In the genomic region with DNA sequence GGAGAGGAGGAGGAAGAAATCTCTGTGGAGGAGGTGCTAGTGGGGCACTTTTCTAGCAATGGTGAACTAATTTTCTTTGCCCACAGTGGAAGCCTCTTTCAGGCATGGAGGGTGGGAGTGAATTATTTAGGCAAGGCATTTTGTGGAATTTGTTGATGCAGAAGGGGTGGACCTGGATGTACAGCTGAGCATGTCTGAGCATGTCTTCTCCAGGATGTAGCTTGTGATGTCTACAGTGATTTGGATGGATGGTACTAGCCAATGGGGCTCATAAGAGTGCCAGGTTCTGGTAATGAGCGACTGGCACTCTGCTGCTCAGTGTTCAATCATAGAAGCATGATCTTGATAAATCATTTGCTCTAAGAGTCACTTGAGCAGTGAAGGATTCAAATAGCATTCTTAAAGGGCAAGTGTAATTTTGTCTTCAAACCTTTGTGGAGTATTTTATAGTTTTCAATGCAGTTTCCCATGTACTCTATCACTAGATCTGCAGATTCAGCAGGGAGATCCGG, we compare ENCODE assay signal across 16 cellular contexts.
"Had no signal": no experiment of that assay in that cellular context is flagged by ENCODE, and none has a peak within 500 bp of the region (broad histone marks: within the 10 kb centered on the region; RNA-seq: fewer than 3 reads in every experiment).

No MANE protein-coding gene starts in this region.

- DNase-seq: activated B cell treated with CpG ODN at 0.5 μM for 24 hours; activated CD4-positive, alpha-beta T cell treated with anti-CD3 and anti-CD28 coated beads, Interleukin-2, amount 10 ng/mL, durations not matched to agents 24 days and 14 days; activated naive CD4-positive, alpha-beta T cell treated with anti-CD3 and anti-CD28 coated beads, Interleukin-2, amount 10 ng/mL, durations not matched to agents 7 days and 5 days; body of pancreas; dorsolateral prefrontal cortex; esophagus squamous epithelium; foreskin fibroblast; head of caudate nucleus; left ventricle myocardium superior; pancreas; T-helper 17 cell; transverse colon had no signal

- H3K4me1 Mint-ChIP-seq: activated CD4-positive, alpha-beta T cell treated with anti-CD3 and anti-CD28 coated beads, Interleukin-2, amount 10 ng/mL, durations not matched to agents 24 days and 14 days; activated naive CD4-positive, alpha-beta T cell treated with anti-CD3 and anti-CD28 coated beads, Interleukin-2, amount 10 ng/mL, durations not matched to agents 7 days and 5 days; T-helper 17 cell had no signal

- H3K9me3 ChIP-seq: body of pancreas, esophagus squamous epithelium, pancreas, transverse colon had no signal

- H3K4me3 Mint-ChIP-seq: activated B cell treated with CpG ODN at 0.5 μM for 24 hours; activated CD4-positive, alpha-beta T cell treated with anti-CD3 and anti-CD28 coated beads, Interleukin-2, amount 10 ng/mL, durations not matched to agents 24 days and 14 days; activated naive CD4-positive, alpha-beta T cell treated with anti-CD3 and anti-CD28 coated beads, Interleukin-2, amount 10 ng/mL, durations not matched to agents 7 days and 5 days; stimulated activated memory B cell treated with anti-CD40 and anti-IgM and Interleukin-4, amounts not matched to agents 10 μg/mL and 1 μg/mL and 100 μg/mL, for 72 hours; T-helper 17 cell had no signal

- H3K36me3 Mint-ChIP-seq: activated naive CD4-positive, alpha-beta T cell treated with anti-CD3 and anti-CD28 coated beads, Interleukin-2, amount 10 ng/mL, durations not matched to agents 7 days and 5 days; stimulated activated memory B cell treated with anti-CD40 and anti-IgM and Interleukin-4, amounts not matched to agents 10 μg/mL and 1 μg/mL and 100 μg/mL, for 72 hours had no signal

- ATAC-seq: body of pancreas; left ventricle myocardium superior; pancreas; stimulated activated memory B cell treated with anti-CD40 and anti-IgM and Interleukin-4, amounts not matched to agents 10 μg/mL and 1 μg/mL and 100 μg/mL, for 72 hours; T-helper 17 cell had no signal

- H3K27me3 ChIP-seq: body of pancreas, dorsolateral prefrontal cortex, esophagus squamous epithelium, transverse colon had no signal

- H3K27ac ChIP-seq: body of pancreas, dorsolateral prefrontal cortex, esophagus squamous epithelium, pancreas, skin epidermis, transverse colon had no signal

- H3K9me3 Mint-ChIP-seq: activated B cell treated with CpG ODN at 0.5 μM for 24 hours; activated CD4-positive, alpha-beta T cell treated with anti-CD3 and anti-CD28 coated beads, Interleukin-2, amount 10 ng/mL, durations not matched to agents 24 days and 14 days; activated naive CD4-positive, alpha-beta T cell treated with anti-CD3 and anti-CD28 coated beads, Interleukin-2, amount 10 ng/mL, durations not matched to agents 7 days and 5 days; activated T-helper 2 cell treated with anti-CD3 and anti-CD28 coated beads, Interferon-gamma antibody, Interleukin-2, Interleukin-4, amounts not matched to agents 10 μg/mL and 5 μg/mL and 100 μg/mL, durations not matched to agents 14 hours and 24 hours and 36 hours had no signal

- FAIRE-seq: pancreas, TTC549 had no signal

- H3K4me1 ChIP-seq: body of pancreas, esophagus squamous epithelium, pancreas, transverse colon had no signal

- H3K36me3 ChIP-seq: esophagus squamous epithelium, pancreas, transverse colon had no signal

- H3K4me3 ChIP-seq: body of pancreas, dorsolateral prefrontal cortex, esophagus squamous epithelium, pancreas, skin epidermis, transverse colon had no signal

- H3K27ac Mint-ChIP-seq: activated B cell treated with CpG ODN at 0.5 μM for 24 hours; activated CD4-positive, alpha-beta T cell treated with anti-CD3 and anti-CD28 coated beads, Interleukin-2, amount 10 ng/mL, durations not matched to agents 24 days and 14 days; activated naive CD4-positive, alpha-beta T cell treated with anti-CD3 and anti-CD28 coated beads, Interleukin-2, amount 10 ng/mL, durations not matched to agents 7 days and 5 days; activated T-helper 2 cell treated with anti-CD3 and anti-CD28 coated beads, Interferon-gamma antibody, Interleukin-2, Interleukin-4, amounts not matched to agents 10 μg/mL and 5 μg/mL and 100 μg/mL, durations not matched to agents 14 hours and 24 hours and 36 hours; stimulated activated memory B cell treated with anti-CD40 and anti-IgM and Interleukin-4, amounts not matched to agents 10 μg/mL and 1 μg/mL and 100 μg/mL, for 72 hours; T-helper 17 cell had no signal
